Comparison of ENCODE assay signal across 8 cellular contexts in genomic region chr12:113424915-113425823, GRCh38. TPM values are rescaled to one million over a fixed set of nuclear protein-coding genes. Genes with fewer than 3 reads are reported as not detected.
DNase-seq lines count a peak whose midpoint lies in the region; ATAC-seq and TF ChIP-seq lines count a peak whose summit lies in the region.

No MANE protein-coding gene starts in this region.

- H3K4me1 ChIP-seq in colonic mucosa (no peaks in the 10 kb centered on the region), left lung (peaks cover 8 to 35% of the 10 kb centered on the region in 2 donors)

- ATAC-seq in left lung (peak; percentile 56), GM19328 (IDR thresholded peaks at IDR 0.05; ENCODE audit: unreplicated experiment) (no peak), GM18873 (IDR thresholded peaks at IDR 0.05; ENCODE audit: low FRiP score, unreplicated experiment) (no peak)

- intact Hi-C loops in colonic mucosa (cut with DNase I): loop anchor here (2.0 to 5.0 kb wide), 2 partner anchors 112 to 228 kb away; no protein-coding TSS in a partner anchor
- intact Hi-C loops in left lung (cut with DNase I): loop anchor here in 1 of 2 donors (10.0 kb wide), 2 partner anchors 110 to 230 kb away; no protein-coding TSS in a partner anchor

- H3K9ac ChIP-seq in colonic mucosa (ENCODE audit: low read depth in 2 of 2, low read length in 2 of 2): no peak overlapping the region

- H3K27ac ChIP-seq in colonic mucosa (no peak overlapping the region), left lung (no peak overlapping the region)

- H3K9me3 ChIP-seq in colonic mucosa (no peaks in the 10 kb centered on the region), left lung (no peaks in the 10 kb centered on the region)

- H3K27me3 ChIP-seq in colonic mucosa: no peaks in the 10 kb centered on the region
- H3K27me3 ChIP-seq in left lung: no peaks in the 10 kb centered on the region

- H3K36me3 ChIP-seq in colonic mucosa (no peaks in the 10 kb centered on the region), left lung (no peaks in the 10 kb centered on the region)

- H3K4me3 ChIP-seq in colonic mucosa (no peak overlapping the region), left lung (no peak overlapping the region)

- TF ChIP-seq CTCF in colonic mucosa (IDR thresholded peaks at IDR 0.05): peak; percentile 90
- TF ChIP-seq CTCF in left lung (IDR thresholded peaks at IDR 0.05): peak; percentile 88 to 97

- DNase-seq in ELF-1 (ENCODE audit: low read depth, low spot score) (peak; percentile 96), LHCN-M2 (ENCODE audit: low read depth) (peak; percentile 50), colonic mucosa (peak; percentile 64), left lung (peak; percentile 57 to 87)
- peak; percentile 30 for DNase-seq in activated CD4-positive, alpha-beta T cell treated with anti-CD3 and anti-CD28 coated beads for 1 hour
- DNase-seq in stimulated activated CD8-positive, alpha-beta memory T cell treated with anti-CD3 and anti-CD28 coated beads, Interleukin-15, amount 100 ng/mL, for 1 hour (ENCODE audit: low read depth): peak; percentile 14

RNA-seq across cellular contexts. Expression of gene SDSL, which starts 3.0 kb away (rescaled TPM):
- 6.5 and 8.3 TPM in 2 replicates for total RNA-seq in LHCN-M2 (2014; rRNA removed)
- polyA plus RNA-seq in LHCN-M2 (2012): 19.6 TPM
- total RNA-seq in colonic mucosa: 10 to 100 TPM; 14.2 to 35.2 TPM
- total RNA-seq in left lung: 10 to 100 TPM; 12.9 to 13.8 TPM

RNA-seq across cellular contexts. Expression of gene SDS, which starts 21.5 kb away (rescaled TPM):
- not detected in 2 replicates for total RNA-seq in LHCN-M2 (2014; rRNA removed)
- polyA plus RNA-seq in LHCN-M2 (2012): not detected
- total RNA-seq in colonic mucosa: 1 to 10 TPM; 1.0 to 4.4 TPM
- 1 to 10 TPM; 1.5 to 3.2 TPM for total RNA-seq in left lung

RNA-seq across cellular contexts. Expression of gene LHX5, which starts 46.5 kb away (rescaled TPM):
- not detected in 2 replicates for total RNA-seq in LHCN-M2 (2014; rRNA removed)
- 0.02 TPM for polyA plus RNA-seq in LHCN-M2 (2012)
- total RNA-seq in colonic mucosa: not detected
- not detected for total RNA-seq in left lung

Comparison
In these comparisons a context has a peak if more than half of its experiments do, and no peak if none do; other contexts are left out.
1. DNase-seq: peak in every context shown above with its lines; median percentile 96 in ELF-1; 72 in left lung; 64 in colonic mucosa; 50 in LHCN-M2; 30 in activated CD4-positive, alpha-beta T cell treated with anti-CD3 and anti-CD28 coated beads for 1 hour; 14 in stimulated activated CD8-positive, alpha-beta memory T cell treated with anti-CD3 and anti-CD28 coated beads, Interleukin-15, amount 100 ng/mL, for 1 hour.